Comparison of ENCODE assay signal across 10 cellular contexts in the genomic region with DNA sequence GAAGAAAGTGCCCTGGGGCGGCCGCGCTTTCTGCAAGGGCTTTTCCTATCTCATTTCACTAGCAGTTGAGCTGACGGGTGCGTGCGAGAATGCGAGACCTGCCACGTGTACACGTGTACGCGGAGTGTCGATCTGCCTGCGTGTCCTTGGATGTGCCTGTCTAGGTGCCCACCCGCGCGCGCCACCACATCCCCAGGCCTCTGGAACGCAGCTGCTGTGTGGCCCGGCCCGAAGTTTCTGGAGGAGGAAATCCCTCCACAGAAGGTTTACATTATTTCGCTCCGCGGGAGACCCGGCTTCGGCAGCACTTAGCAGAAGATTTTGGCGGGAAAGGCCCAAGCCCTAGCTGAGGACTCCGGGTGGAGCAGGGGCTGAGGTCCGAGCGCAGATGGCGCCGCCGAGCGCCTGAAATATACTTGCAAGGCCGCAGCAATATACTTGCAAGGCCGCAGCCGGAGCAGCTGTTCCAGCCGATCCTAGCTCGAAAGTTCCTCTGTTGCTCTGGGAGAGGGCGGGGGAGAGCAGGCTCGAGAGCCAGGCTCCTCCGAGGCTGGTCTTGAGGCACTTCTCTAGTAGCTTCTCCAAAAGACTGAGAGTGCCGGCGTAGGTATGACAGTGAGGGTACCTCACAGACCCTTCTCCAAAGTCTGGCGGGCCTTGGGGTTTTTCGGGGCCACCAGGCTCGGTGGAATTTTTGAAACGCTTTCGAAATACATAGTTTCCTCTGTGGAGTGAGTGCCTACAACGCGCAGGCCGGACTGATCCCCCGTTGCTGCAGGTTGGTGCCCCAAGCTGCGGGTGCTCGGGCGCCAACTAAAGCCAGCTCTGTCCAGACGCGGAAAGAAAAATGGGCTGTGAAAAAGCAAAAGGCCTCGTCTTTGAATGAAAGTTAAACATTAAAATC. TPM values are rescaled to one million over a fixed set of nuclear protein-coding genes. Genes with fewer than 3 reads are reported as not detected.
DNase-seq lines count a peak whose midpoint lies in the region; ATAC-seq and TF ChIP-seq lines count a peak whose summit lies in the region.
"Had no signal": no experiment of that assay in that cellular context is flagged by ENCODE, and none has a peak within 500 bp of the region (broad histone marks: within the 10 kb centered on the region; RNA-seq: fewer than 3 reads in every experiment).

No MANE protein-coding gene starts in this region.

- peak; percentile 34 to 59 for TF ChIP-seq POLR2A in gastrocnemius medialis (IDR thresholded peaks at IDR 0.05)

- intact Hi-C loops in gastrocnemius medialis (cut with DNase I; ENCODE audit: low total_unique reads) = no loop called here

- CTCF ChIA-PET in SK-N-SH (lab: Yijun Ruan, JAX) = interaction anchor here (0.6 to 1.5 kb wide), 3 partner anchors 13 to 1183 kb away, joined by 3 read pairs; no protein-coding TSS in a partner anchor

- H3K4me1 ChIP-seq in SK-N-SH (ENCODE audit: control insufficient read depth in 1 of 2, insufficient read depth in 2 of 2, low read depth in 1 of 2, low read length in 1 of 2) (no peaks in the 10 kb centered on the region; a peak in 1 of 4 replicates), hepatocyte (ENCODE audit: insufficient read depth) (peaks cover 12% of the 10 kb centered on the region), gastrocnemius medialis (peaks cover 32 to 37% of the 10 kb centered on the region in 2 donors), MM.1S (ENCODE audit: low read length) (no peaks in the 10 kb centered on the region)

- H4K20me1 ChIP-seq in SK-N-SH (ENCODE audit: insufficient read depth) (no peaks in the 10 kb centered on the region), hepatocyte (ENCODE audit: insufficient read depth, poor library complexity, severe bottlenecking) (no peaks in the 10 kb centered on the region), MM.1S (ENCODE audit: insufficient read depth, low read length) (no peaks in the 10 kb centered on the region)

- no peak for TF ChIP-seq EP300 in SK-N-SH (IDR thresholded peaks at IDR 0.05; ENCODE audit: borderline replicate concordance in 1 of 2, low read depth in 1 of 2, low read length in 1 of 2)

- TF ChIP-seq RAD21 in SK-N-SH (IDR thresholded peaks at IDR 0.05; ENCODE audit: low read length) = no peak

- H3F3A ChIP-seq in SK-N-SH (replicated peaks; ENCODE audit: insufficient read depth) = peaks cover 6% of the 10 kb centered on the region
- H3F3A ChIP-seq in MM.1S (ENCODE audit: insufficient read depth, low read length) = no peaks in the 10 kb centered on the region

- H3K9ac ChIP-seq in SK-N-SH (no peak overlapping the region), MM.1S (ENCODE audit: low read length) (no peak overlapping the region)

- no peak for TF ChIP-seq CTCF in SK-N-SH (IDR thresholded peaks at IDR 0.05)
- TF ChIP-seq CTCF in hepatocyte (IDR thresholded peaks at IDR 0.05; ENCODE audit: poor library complexity) = no peak
- no peak for TF ChIP-seq CTCF in gastrocnemius medialis (IDR thresholded peaks at IDR 0.05 in 4 of 5, conservative IDR thresholded peaks at IDR 0.05 in 1 of 5)
- no peak for TF ChIP-seq CTCF in MM.1S (IDR thresholded peaks at IDR 0.05; ENCODE audit: low read length)

- H3K9me2 ChIP-seq in SK-N-SH (no peaks in the 10 kb centered on the region), hepatocyte (replicated peaks; ENCODE audit: insufficient read depth) (no peaks in the 10 kb centered on the region), MM.1S (replicated peaks; ENCODE audit: insufficient read depth, low read length) (no peaks in the 10 kb centered on the region)

- H3K79me2 ChIP-seq in SK-N-SH (ENCODE audit: insufficient read depth) (no peaks in the 10 kb centered on the region), hepatocyte (peaks cover 13% of the 10 kb centered on the region), MM.1S (ENCODE audit: low read length) (no peaks in the 10 kb centered on the region)

- DNase-seq in GM04503 (ENCODE audit: low read depth) = peak; percentile 31
- DNase-seq in SK-N-SH = peak; percentile 32
- DNase-seq in hepatocyte (ENCODE audit: low spot score) = no peak
- DNase-seq in gastrocnemius medialis = no peak
- DNase-seq in MM.1S = no peak
- DNase-seq: NCI-H2107 had no signal

- H3K27ac ChIP-seq in SK-N-SH (ENCODE audit: low read depth in 2 of 2, low read length in 1 of 2) (no peak overlapping the region), hepatocyte (no peak overlapping the region), gastrocnemius medialis (peak overlapping the region; percentile 85 to 96 (median 94)), MM.1S (ENCODE audit: low read length) (no peak overlapping the region)

- POLR2A ChIA-PET in SK-N-SH (lab: Yijun Ruan, JAX) = no interaction called here

- H3K4me3 ChIP-seq in SK-N-SH (ENCODE audit: low read depth in 2 of 2, low read length in 1 of 2) = no peak overlapping the region
- no peak overlapping the region for H3K4me3 ChIP-seq in hepatocyte
- peak overlapping the region; percentile 77 to 87 (median 83) for H3K4me3 ChIP-seq in gastrocnemius medialis
- H3K4me3 ChIP-seq in MM.1S (ENCODE audit: low read length) = no peak overlapping the region
- H3K4me3 ChIP-seq: GM12878 had no signal

- no peak overlapping the region for H2AFZ ChIP-seq in SK-N-SH (ENCODE audit: low read depth)
- peak overlapping the region; percentile 26 for H2AFZ ChIP-seq in hepatocyte
- no peak overlapping the region for H2AFZ ChIP-seq in MM.1S (ENCODE audit: low read length)

- in situ Hi-C loops in gastrocnemius medialis (cut with MboI; ENCODE audit: low sequenced_read_pairs in 4 of 4) = no loop called here

- H3K36me3 ChIP-seq in SK-N-SH (replicated peaks in 1 of 2; ENCODE audit: control insufficient read depth in 1 of 2, insufficient read depth in 2 of 2, low read length in 1 of 2) (no peaks in the 10 kb centered on the region), hepatocyte (replicated peaks; ENCODE audit: insufficient read depth, low read depth) (no peaks in the 10 kb centered on the region), gastrocnemius medialis (no peaks in the 10 kb centered on the region), MM.1S (replicated peaks; ENCODE audit: insufficient read depth, low read length) (no peaks in the 10 kb centered on the region)

- H3K9me3 ChIP-seq in SK-N-SH (no peaks in the 10 kb centered on the region), hepatocyte (ENCODE audit: low read depth) (no peaks in the 10 kb centered on the region), gastrocnemius medialis (no peaks in the 10 kb centered on the region), MM.1S (replicated peaks; ENCODE audit: insufficient read depth, low read length) (no peaks in the 10 kb centered on the region)

- H3K27me3 ChIP-seq in SK-N-SH (ENCODE audit: insufficient read depth) (peaks cover 98% of the 10 kb centered on the region), hepatocyte (peaks cover 99% of the 10 kb centered on the region), gastrocnemius medialis (no peaks in the 10 kb centered on the region), MM.1S (replicated peaks; ENCODE audit: insufficient read depth, low read length) (no peaks in the 10 kb centered on the region)

- H3K4me2 ChIP-seq in SK-N-SH (peak overlapping the region; percentile 47; the same call in 1 of the 2 replicates), hepatocyte (peak overlapping the region; percentile 68), MM.1S (ENCODE audit: low read depth, low read length) (no peak overlapping the region)

- ATAC-seq in gastrocnemius medialis = no peak
- ATAC-seq in HG03439 (IDR thresholded peaks at IDR 0.05; ENCODE audit: unreplicated experiment) = no peak
- no peak for ATAC-seq in GM18517 (IDR thresholded peaks at IDR 0.05; ENCODE audit: unreplicated experiment)
- ATAC-seq in HG02588 (IDR thresholded peaks at IDR 0.05; ENCODE audit: unreplicated experiment) = no peak
- ATAC-seq: GM12878 had no signal

- 25% methylated on average over 30 of the region's 58 CpGs for WGBS in SK-N-SH (ENCODE audit: low lambda C conversion rate)
- WGBS in hepatocyte (ENCODE audit: low lambda C conversion rate, missing lambda C conversion rate) = 52% methylated on average over 58 of the region's 58 CpGs

TF ChIP-seq in SK-N-SH, 30 proteins besides CTCF, POLR2A, EP300 and RAD21 (continues in another document):
- TF ChIP-seq NFIC (IDR thresholded peaks at IDR 0.05; ENCODE audit: borderline replicate concordance) (no peak), MEF2A (IDR thresholded peaks at IDR 0.05; ENCODE audit: borderline replicate concordance, low read depth) (no peak), TEAD4 (IDR thresholded peaks at IDR 0.05; ENCODE audit: borderline replicate concordance, insufficient read depth) (no peak), JUND (IDR thresholded peaks at IDR 0.05) (no peak), SIN3A (IDR thresholded peaks at IDR 0.05; ENCODE audit: borderline replicate concordance, low read depth, low read length) (no peak)
- TF ChIP-seq, protein P1, sequence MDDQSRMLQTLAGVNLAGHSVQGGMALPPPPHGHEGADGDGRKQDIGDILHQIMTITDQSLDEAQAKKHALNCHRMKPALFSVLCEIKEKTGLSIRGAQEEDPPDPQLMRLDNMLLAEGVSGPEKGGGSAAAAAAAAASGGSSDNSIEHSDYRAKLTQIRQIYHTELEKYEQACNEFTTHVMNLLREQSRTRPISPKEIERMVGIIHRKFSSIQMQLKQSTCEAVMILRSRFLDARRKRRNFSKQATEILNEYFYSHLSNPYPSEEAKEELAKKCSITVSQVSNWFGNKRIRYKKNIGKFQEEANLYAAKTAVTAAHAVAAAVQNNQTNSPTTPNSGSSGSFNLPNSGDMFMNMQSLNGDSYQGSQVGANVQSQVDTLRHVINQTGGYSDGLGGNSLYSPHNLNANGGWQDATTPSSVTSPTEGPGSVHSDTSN (IDR thresholded peaks at IDR 0.05) = no peak
- TF ChIP-seq, protein P2, sequence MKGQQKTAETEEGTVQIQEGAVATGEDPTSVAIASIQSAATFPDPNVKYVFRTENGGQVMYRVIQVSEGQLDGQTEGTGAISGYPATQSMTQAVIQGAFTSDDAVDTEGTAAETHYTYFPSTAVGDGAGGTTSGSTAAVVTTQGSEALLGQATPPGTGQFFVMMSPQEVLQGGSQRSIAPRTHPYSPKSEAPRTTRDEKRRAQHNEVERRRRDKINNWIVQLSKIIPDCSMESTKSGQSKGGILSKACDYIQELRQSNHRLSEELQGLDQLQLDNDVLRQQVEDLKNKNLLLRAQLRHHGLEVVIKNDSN (IDR thresholded peaks at IDR 0.05; ENCODE audit: borderline replicate concordance, low read depth) = no peak

RNA-seq across cellular contexts. Expression of a gene that starts 3.8 kb away (rescaled TPM):
- 0.02 TPM in 1 of 2 replicates, not detected in the other for polyA plus RNA-seq in SK-N-SH (2012; rRNA removed)
- polyA plus RNA-seq in SK-N-SH (2012; cell fraction: cytosol; rRNA removed) = 0.01 TPM in 1 of 2 replicates, not detected in the other
- polyA plus RNA-seq in SK-N-SH (2012; cell fraction: nucleus; rRNA removed) = 0.01 TPM in 1 of 2 replicates, not detected in the other
- 3.8 and 5.1 TPM in 2 replicates for total RNA-seq in hepatocyte
- polyA plus RNA-seq in hepatocyte = 1.6 and 1.9 TPM in 2 replicates
- total RNA-seq in gastrocnemius medialis = 100 to 1,000 TPM in 3 of 4 donors, 10 to 100 TPM in 1; 91.4 to 275 (median 245) TPM

Comparison
In these comparisons a context has a peak if more than half of its experiments do, and no peak if none do; other contexts are left out.
1. DNase-seq: peak in GM04503 (single experiment) and SK-N-SH (single experiment); none in hepatocyte (single experiment), gastrocnemius medialis (0 of 2) and MM.1S (single experiment).
2. H3K27ac ChIP-seq: peak in gastrocnemius medialis (4 of 4); none in SK-N-SH (0 of 2), hepatocyte (single experiment) and MM.1S (single experiment).
3. H3K4me3 ChIP-seq: peak in gastrocnemius medialis (4 of 4); none in SK-N-SH (0 of 2), hepatocyte (single experiment) and MM.1S (single experiment).
4. RNA of a gene that starts 3.8 kb away (total RNA-seq): 91.4 to 275 TPM in gastrocnemius medialis; 3.8 to 5.1 TPM in hepatocyte; every median in the first group is over 10 times any median in the second.